31 cellular contexts compared by ENCODE assay signal in genomic region chr9:87629094-87629493, GRCh38.
"Had no signal": no experiment of that assay in that cellular context is flagged by ENCODE, and none has a peak within 500 bp of the region (broad histone marks: within the 10 kb centered on the region; RNA-seq: fewer than 3 reads in every experiment).

No MANE protein-coding gene starts in this region.

- H3K4me1 Mint-ChIP-seq: naive thymus-derived CD8-positive, alpha-beta T cell; nephron; neural crest cell; stimulated activated naive B cell treated with anti-CD40 and anti-IgM and Interleukin-4, amounts not matched to agents 10 μg/mL and 1 μg/mL and 100 μg/mL, for 72 hours had no signal

- H3K9me3 Mint-ChIP-seq: nephron, neural crest cell had no signal

- H3K4me3 ChIP-seq: lower lobe of right lung, mucosa of descending colon, pancreas, prostate gland, skin epidermis, stomach, thoracic aorta, transverse colon, upper lobe of left lung, vagina had no signal

- H3K27me3 ChIP-seq: neutrophil, pancreas, stomach, transverse colon, upper lobe of left lung, vagina had no signal

- H3K27ac Mint-ChIP-seq: naive thymus-derived CD8-positive, alpha-beta T cell; nephron; stimulated activated naive B cell treated with anti-CD40 and anti-IgM and Interleukin-4, amounts not matched to agents 10 μg/mL and 1 μg/mL and 100 μg/mL, for 72 hours had no signal

- H3K36me3 ChIP-seq: neutrophil, prostate gland, thoracic aorta, transverse colon, vagina had no signal

- DNase-seq: hippocampal formation; kidney glomerular epithelial cell; left cardiac atrium; lower lobe of right lung; mammary epithelial cell; mesendoderm; midbrain; mucosa of descending colon; naive thymus-derived CD8-positive, alpha-beta T cell; occipital lobe; pancreas; retina; right cardiac atrium; stimulated activated CD4-positive, alpha-beta T cell treated with anti-CD3 and anti-CD28 coated beads, Interleukin-12 subunit alpha, Interleukin-12 subunit beta, amount 100 ng/mL, for 4 hours; stimulated activated CD4-positive, alpha-beta T cell treated with anti-CD3 and anti-CD28 coated beads, Interleukin-15, amount 100 ng/mL, for 24 hours; stimulated activated CD4-positive, alpha-beta T cell treated with anti-CD3 and anti-CD28 coated beads, Interleukin-2, amount 100 ng/mL, for 24 hours; stimulated activated CD4-positive, alpha-beta T cell treated with anti-CD3 and anti-CD28 coated beads, Interleukin-4, amount 100 ng/mL, for 1 hour; stimulated activated naive B cell treated with anti-CD40 and anti-IgM and Interleukin-4, amounts not matched to agents 10 μg/mL and 1 μg/mL and 100 μg/mL, for 72 hours; stimulated activated naive CD8-positive, alpha-beta T cell treated with anti-CD3 and anti-CD28 coated beads, Interleukin-15, Interleukin-2, amounts not matched to agents 100 U/mL and 50 U/mL, for 24 hours; stomach; transverse colon; upper lobe of left lung had no signal

- H3K27me3 Mint-ChIP-seq: naive thymus-derived CD8-positive, alpha-beta T cell; stimulated activated naive B cell treated with anti-CD40 and anti-IgM and Interleukin-4, amounts not matched to agents 10 μg/mL and 1 μg/mL and 100 μg/mL, for 72 hours had no signal

- H3K27ac ChIP-seq: lower lobe of right lung, neutrophil, pancreas, prostate gland, skin epidermis, stomach, thoracic aorta, transverse colon, upper lobe of left lung, vagina had no signal

- H3K9me3 ChIP-seq: lower lobe of right lung, mucosa of descending colon, neutrophil, pancreas, prostate gland, stomach, thoracic aorta, transverse colon, upper lobe of left lung, vagina had no signal

- ATAC-seq: left cardiac atrium; left lobe of liver; lower lobe of right lung; mucosa of descending colon; naive thymus-derived CD8-positive, alpha-beta T cell; pancreas; right cardiac atrium; sciatic nerve; stimulated activated naive B cell treated with anti-CD40 and anti-IgM and Interleukin-4, amounts not matched to agents 10 μg/mL and 1 μg/mL and 100 μg/mL, for 72 hours; stimulated activated naive CD8-positive, alpha-beta T cell treated with anti-CD3 and anti-CD28 coated beads, Interleukin-15, Interleukin-2, amounts not matched to agents 100 U/mL and 50 U/mL, for 24 hours had no signal

- H3K36me3 Mint-ChIP-seq: naive thymus-derived CD8-positive, alpha-beta T cell; stimulated activated naive B cell treated with anti-CD40 and anti-IgM and Interleukin-4, amounts not matched to agents 10 μg/mL and 1 μg/mL and 100 μg/mL, for 72 hours had no signal

- H3K4me3 Mint-ChIP-seq: naive thymus-derived CD8-positive, alpha-beta T cell; nephron; neural crest cell; stimulated activated naive B cell treated with anti-CD40 and anti-IgM and Interleukin-4, amounts not matched to agents 10 μg/mL and 1 μg/mL and 100 μg/mL, for 72 hours had no signal

- H3K4me1 ChIP-seq: pancreas, prostate gland, stomach, vagina had no signal
